Comparison of ENCODE assay signal across 8 cellular contexts in the genomic region with DNA sequence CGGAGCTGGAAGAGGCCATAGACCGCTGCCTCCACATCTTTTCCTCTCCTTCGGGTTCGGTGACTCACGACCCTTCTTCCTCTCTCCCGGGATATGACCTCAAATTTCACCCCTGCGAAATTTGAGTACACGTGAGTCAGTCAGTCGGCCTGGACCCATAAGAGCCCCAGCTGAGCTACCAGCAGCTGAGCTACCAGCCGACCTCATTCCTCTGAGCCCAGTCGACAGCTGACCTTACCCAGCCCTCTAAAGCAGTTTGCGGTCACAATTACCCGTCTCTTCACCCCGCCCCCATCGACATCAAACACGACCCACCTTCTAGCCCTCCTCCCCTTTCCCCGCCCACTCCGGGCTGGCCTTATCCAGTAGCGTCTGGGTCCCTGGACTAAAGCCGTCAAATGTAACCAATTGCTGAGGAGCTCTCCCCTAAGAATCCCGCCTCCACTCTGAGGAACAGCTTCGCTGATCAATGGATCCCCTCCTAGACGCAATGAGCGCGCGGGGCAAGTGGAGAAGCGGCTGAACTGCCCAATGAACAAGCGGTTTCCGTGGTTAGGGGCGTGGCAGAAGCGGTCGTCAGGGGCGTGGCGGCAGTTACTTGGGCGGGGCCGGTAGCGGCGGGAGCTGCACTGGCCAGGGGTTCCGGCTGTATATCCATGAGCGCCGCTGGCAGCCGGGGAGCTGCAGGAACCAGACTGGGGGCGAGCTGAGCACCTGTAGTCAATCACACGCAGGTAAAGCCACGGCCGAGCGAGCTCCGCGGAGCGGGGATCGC. TPM values are rescaled to one million over a fixed set of nuclear protein-coding genes. Genes with fewer than 3 reads are reported as not detected.
DNase-seq lines count a peak whose midpoint lies in the region; ATAC-seq and TF ChIP-seq lines count a peak whose summit lies in the region.

A gene with protein sequence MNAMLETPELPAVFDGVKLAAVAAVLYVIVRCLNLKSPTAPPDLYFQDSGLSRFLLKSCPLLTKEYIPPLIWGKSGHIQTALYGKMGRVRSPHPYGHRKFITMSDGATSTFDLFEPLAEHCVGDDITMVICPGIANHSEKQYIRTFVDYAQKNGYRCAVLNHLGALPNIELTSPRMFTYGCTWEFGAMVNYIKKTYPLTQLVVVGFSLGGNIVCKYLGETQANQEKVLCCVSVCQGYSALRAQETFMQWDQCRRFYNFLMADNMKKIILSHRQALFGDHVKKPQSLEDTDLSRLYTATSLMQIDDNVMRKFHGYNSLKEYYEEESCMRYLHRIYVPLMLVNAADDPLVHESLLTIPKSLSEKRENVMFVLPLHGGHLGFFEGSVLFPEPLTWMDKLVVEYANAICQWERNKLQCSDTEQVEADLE (plus strand): TSS at position 627 of the 775 bp plus-strand sequence. CDS start 27,872 bp downstream, outside the sequence.

- TF ChIP-seq CTCF in GM13976 (IDR thresholded peaks at IDR 0.05; ENCODE audit: borderline replicate concordance, control extremely low read depth, extremely low read depth, insufficient read depth, missing control alignments) (no peak), heart right ventricle (IDR thresholded peaks at IDR 0.05) (no peak), progenitor cell of endocrine pancreas (IDR thresholded peaks at IDR 0.05; ENCODE audit: unreplicated experiment) (no peak)

- H3K4me1 Mint-ChIP-seq in progenitor cell of endocrine pancreas (ENCODE audit: low read depth) = peaks cover 5% of the 10 kb centered on the region

- H3K4me1 ChIP-seq in heart right ventricle = peaks cover 0 to 68% (median 46%) of the 10 kb centered on the region in 9 donors

- no peaks in the 10 kb centered on the region for H3K9me3 Mint-ChIP-seq in progenitor cell of endocrine pancreas (ENCODE audit: low read depth)

- intact Hi-C loops in T-helper 1 cell treated with Interleukin-12 subunit alpha and Interleukin-12 subunit beta and Interleukin-4 antibody, amounts not matched to agents 30 ng/mL and 1 ng/mL, for 36 hours (cut with micrococcal nuclease) = loop anchor here (1.0 to 2.0 kb wide), 13 partner anchors 31 to 621 kb away; a partner anchor contains a TSS
- intact Hi-C loops in heart right ventricle (cut with DNase I) = loop anchor here in 8 of 10 donors (2.0 to 10.0 kb wide), 6 partner anchors 39 to 87 kb away; no protein-coding TSS in a partner anchor

- peak within 1 kb of the TSS; percentile 91 to 98 (median 96) for H3K27ac ChIP-seq in heart right ventricle

- no peak within 1 kb of the TSS for H3K27ac Mint-ChIP-seq in progenitor cell of endocrine pancreas

- H3K36me3 ChIP-seq in heart right ventricle = no peaks in the 10 kb centered on the region

- H3K4me3 Mint-ChIP-seq in progenitor cell of endocrine pancreas (ENCODE audit: low read depth) = no peak within 1 kb of the TSS

- no peaks in the 10 kb centered on the region for H3K27me3 Mint-ChIP-seq in progenitor cell of endocrine pancreas

- WGBS in heart right ventricle, 2 donors = 0 to 1% methylated on average over 51 of the region's 51 CpGs

- no peaks in the 10 kb centered on the region for H3K27me3 ChIP-seq in heart right ventricle

- H3K9me3 ChIP-seq in heart right ventricle = no peaks in the 10 kb centered on the region

- in situ Hi-C loops in GM13976 (cut with MboI; ENCODE audit: low sequenced_read_pairs, unreplicated experiment) = no loop called here

- ATAC-seq in HG02870 (IDR thresholded peaks at IDR 0.05; ENCODE audit: unreplicated experiment) (peak; percentile 96), heart right ventricle (peak; percentile 90 to 96 (median 94))

- DNase-seq in GM13976 (ENCODE audit: low spot score) (peak; percentile 94), NCI-H146 treated with DMSO at 0.1 percent for 48 hours (lab: John Stamatoyannopoulos, UW; ENCODE audit: unreplicated experiment) (peak; percentile 97), amniotic epithelial cell (ENCODE audit: low read depth) (peak; percentile 100), heart right ventricle (peak; percentile 99 to 100), progenitor cell of endocrine pancreas (ENCODE audit: low spot score, unreplicated experiment) (peak; percentile 98), ureter (ENCODE audit: low spot score) (peak; percentile 99)

- H3K4me3 ChIP-seq in heart right ventricle = peak within 1 kb of the TSS; percentile 79 to 98 (median 90)

- H3K36me3 Mint-ChIP-seq in progenitor cell of endocrine pancreas (ENCODE audit: insufficient read depth) = no peaks in the 10 kb centered on the region

RNA-seq across cellular contexts. Expression of the gene that starts here (rescaled TPM):
- 64.3 and 65.0 TPM in 2 replicates for total RNA-seq in T-helper 1 cell treated with Interleukin-12 subunit alpha and Interleukin-12 subunit beta and Interleukin-4 antibody, amounts not matched to agents 30 ng/mL and 1 ng/mL, for 36 hours
- total RNA-seq in heart right ventricle (100 to 1,000 TPM in 8 of 10 donors, 10 to 100 TPM in 2; 74.9 to 201 (median 123) TPM), progenitor cell of endocrine pancreas (53.1 and 54.4 TPM in 2 replicates), ureter (134 TPM)
- 10 to 100 TPM in 1 of 2 donors, 1 to 10 TPM in 1; 9.1 to 41.6 TPM for polyA plus RNA-seq in heart right ventricle

Comparison
In these comparisons a context has a peak if more than half of its experiments do, and no peak if none do; other contexts are left out.
1. Peak in every context shown above with its lines: DNase-seq, ATAC-seq, H3K4me3 ChIP-seq and H3K27ac ChIP-seq.